Comparison of ENCODE assay signal across 2 cellular contexts in genomic region chr10:121984463-121984862, GRCh38.
TF ChIP-seq lines count a peak whose summit lies in the region.

No MANE protein-coding gene starts in this region.

TF ChIP-seq in HEK293, 187 proteins besides CTCF, POLR2A, EP300 and RAD21:
- TF ChIP-seq TRIM28 (IDR thresholded peaks at IDR 0.05; ENCODE audit: borderline replicate concordance, low read length) (peak; percentile 53; the same call in 1 of the 2 replicates), ZNF19 (tag by site-specific recombination; IDR thresholded peaks at IDR 0.05; ENCODE audit: low read depth) (no peak), ZNF707 (tag by site-specific recombination; IDR thresholded peaks at IDR 0.05) (peak; percentile 97), SCRT2 (tag by site-specific recombination; IDR thresholded peaks at IDR 0.05) (no peak), SALL2 (tag by site-specific recombination; IDR thresholded peaks at IDR 0.05; ENCODE audit: borderline replicate concordance) (no peak), SETDB1 (IDR thresholded peaks at IDR 0.05; ENCODE audit: insufficient read length, low read length) (peak; percentile 34)

TF ChIP-seq in K562, 482 proteins besides CTCF, POLR2A, EP300 and RAD21:
- TF ChIP-seq STAT5A (IDR thresholded peaks at IDR 0.05; ENCODE audit: borderline replicate concordance, low read length) (no peak), ZNF707 (CRISPR knock-in tag; conservative IDR thresholded peaks at IDR 0.05) (peak; percentile 96), NCOR1 (IDR thresholded peaks at IDR 0.05) (no peak), CHD2 (IDR thresholded peaks at IDR 0.05; ENCODE audit: low read depth, low read length) (no peak), ZC3H8 (IDR thresholded peaks at IDR 0.05) (no peak), ZNF146 (CRISPR knock-in tag; IDR thresholded peaks at IDR 0.05; ENCODE audit: unreplicated experiment) (no peak), TRIM28 (IDR thresholded peaks at IDR 0.05) (peak; percentile 39; the same call in 1 of the 2 replicates), ZNF217 (CRISPR knock-in tag; IDR thresholded peaks at IDR 0.05) (no peak)
TF ChIP-seq in K562: peak in this region for 2.
